8 cellular contexts compared by ENCODE assay signal in the genomic region with DNA sequence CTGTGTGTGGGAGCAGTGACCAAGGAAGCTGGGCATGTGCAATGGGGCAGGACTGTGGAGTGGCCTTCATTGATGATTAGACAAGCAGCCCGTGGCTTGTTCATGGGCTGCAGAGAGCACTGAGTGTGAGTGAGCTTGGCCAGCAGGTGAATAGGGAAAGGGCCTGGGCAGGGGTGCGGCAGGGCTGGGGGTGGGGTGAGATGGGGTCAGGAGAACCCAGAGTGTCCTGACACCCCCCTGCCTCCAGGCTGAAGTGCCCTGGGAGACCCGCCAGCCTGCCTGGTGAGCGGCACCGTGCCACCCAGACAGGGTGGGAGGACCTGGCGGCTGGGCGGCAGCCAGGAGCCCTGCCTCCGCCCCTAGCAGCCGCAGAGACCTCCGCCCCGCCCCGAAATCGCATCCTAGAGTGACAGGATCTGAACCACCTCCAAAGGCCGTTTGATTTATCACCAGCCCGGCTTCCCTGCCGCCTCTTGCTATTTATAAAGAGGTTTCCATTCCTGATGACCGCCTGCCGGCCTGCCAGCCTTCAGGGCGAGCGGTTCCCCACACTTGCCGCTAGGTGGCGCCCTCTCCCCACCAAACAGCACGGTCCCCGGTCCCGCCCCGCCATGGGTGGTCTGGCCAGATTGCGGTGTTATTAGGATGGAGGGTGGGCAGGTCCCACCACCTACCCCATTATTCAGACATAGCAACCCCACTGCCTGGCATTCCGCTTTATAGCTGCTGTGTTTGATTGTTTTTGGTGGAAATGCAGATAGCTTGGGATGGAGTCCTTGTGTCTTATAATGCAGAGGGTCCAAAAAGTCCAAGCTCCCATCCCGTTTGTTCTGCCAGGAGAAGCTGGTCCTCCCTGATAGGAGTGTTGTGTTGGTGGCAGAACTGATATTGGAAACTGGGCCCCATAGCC. TPM values are rescaled to one million over a fixed set of nuclear protein-coding genes. Genes with fewer than 3 reads are reported as not detected.
DNase-seq lines count a peak whose midpoint lies in the region; ATAC-seq, FAIRE-seq and TF ChIP-seq lines count a peak whose summit lies in the region.

No MANE protein-coding gene starts in this region.

- no peaks in the 10 kb centered on the region for H3K27me3 ChIP-seq in bronchial epithelial cell (ENCODE audit: control insufficient read depth, insufficient read depth, low read length)

- H3K36me3 ChIP-seq in bronchial epithelial cell (ENCODE audit: control insufficient read depth, insufficient read depth, low read length) = no peaks in the 10 kb centered on the region

- intact Hi-C loops in left colon (cut with DNase I, micrococcal nuclease) = loop anchor here (5.0 to 10.0 kb wide), 2 partner anchors 210 to 212 kb away; no protein-coding TSS in a partner anchor

- no peak overlapping the region for H3K4me3 ChIP-seq in bronchial epithelial cell (ENCODE audit: low read depth, low read length)

- peak; percentile 96 for TF ChIP-seq CTCF in bronchial epithelial cell (IDR thresholded peaks at IDR 0.05; ENCODE audit: insufficient read depth, low read length, severe bottlenecking)

- peak; percentile 89 for DNase-seq in DMS153 treated with DMSO at 0.1 percent for 48 hours (lab: John Stamatoyannopoulos, UW; ENCODE audit: unreplicated experiment)
- peak; percentile 87 for DNase-seq in NCI-H2171 (lab: John Stamatoyannopoulos, UW)
- peak; percentile 32 to 78 (median 51) for DNase-seq in activated CD4-positive, CD25-positive, alpha-beta regulatory T cell (lab: John Stamatoyannopoulos, UW)
- peak; percentile 17 for DNase-seq in bronchial epithelial cell (ENCODE audit: low read depth)
- peak; percentile 51 to 67 for DNase-seq in left colon
- DNase-seq in stimulated activated CD4-positive, alpha-beta T cell treated with anti-CD3 and anti-CD28 coated beads, Interleukin-2, amount 100 ng/mL, for 48 hours = peak; percentile 70 to 80

- peak; percentile 55 for ATAC-seq in HG02623 (IDR thresholded peaks at IDR 0.05; ENCODE audit: unreplicated experiment)
- peak; percentile 84 for ATAC-seq in left colon
- no peak for ATAC-seq in GM21447 (IDR thresholded peaks at IDR 0.05; ENCODE audit: unreplicated experiment)

- no peak for FAIRE-seq in bronchial epithelial cell (lab: Jason Lieb, UNC)

RNA-seq across cellular contexts. Expression of a gene that starts 3.5 kb away (rescaled TPM):
- total RNA-seq in bronchial epithelial cell = not detected in 2 replicates
- total RNA-seq in left colon = under 1 TPM in 1 of 2 donors, not detected in 1; 0.08 TPM

RNA-seq across cellular contexts. Expression of a gene that starts 22.7 kb away (rescaled TPM):
- not detected in 2 replicates for total RNA-seq in bronchial epithelial cell
- total RNA-seq in left colon = under 1 TPM; 0.45 to 0.52 TPM

RNA-seq across cellular contexts. Expression of a gene that starts 47.7 kb away (rescaled TPM):
- total RNA-seq in bronchial epithelial cell (not detected in 2 replicates), left colon (under 1 TPM; 0.27 to 0.78 TPM)

RNA-seq across cellular contexts. Expression of a gene that starts 47.8 kb away (rescaled TPM):
- under 0.01 TPM in 1 of 2 replicates, not detected in the other for total RNA-seq in bronchial epithelial cell
- total RNA-seq in left colon = under 1 TPM in 1 of 2 donors, not detected in 1; 0.14 TPM

Comparison
In these comparisons a context has a peak if more than half of its experiments do, and no peak if none do; other contexts are left out.
1. DNase-seq: peak in every context shown above with its lines; median percentile 89 in DMS153 treated with DMSO at 0.1 percent for 48 hours; 87 in NCI-H2171; 75 in stimulated activated CD4-positive, alpha-beta T cell treated with anti-CD3 and anti-CD28 coated beads, Interleukin-2, amount 100 ng/mL, for 48 hours; 59 in left colon; 51 in activated CD4-positive, CD25-positive, alpha-beta regulatory T cell; 17 in bronchial epithelial cell.